8 cellular contexts compared by ENCODE assay signal in genomic region chr1:101236546-101237228, GRCh38. TPM values are rescaled to one million over a fixed set of nuclear protein-coding genes. Genes with fewer than 3 reads are reported as not detected.
DNase-seq lines count a peak whose midpoint lies in the region; ATAC-seq lines count a peak whose summit lies in the region.

Gene S1PR1, plus strand, starts transcription at chr1:101237019. Its CDS starts 1,966 bp downstream, at chr1:101238985.

- no peaks in the 10 kb centered on the region for H3K4me1 ChIP-seq in endocrine pancreas (ENCODE audit: control insufficient read depth, insufficient read depth, low read length)
- H3K4me1 ChIP-seq in mesodermal cell (ENCODE audit: control insufficient read depth, insufficient read depth, low read length, poor library complexity, severe bottlenecking): peaks cover 7% of the 10 kb centered on the region

- H3K9me3 ChIP-seq in endocrine pancreas (ENCODE audit: control insufficient read depth, low read length) (no peaks in the 10 kb centered on the region), mesodermal cell (ENCODE audit: control insufficient read depth, low read length) (no peaks in the 10 kb centered on the region)

- H3K4me3 Mint-ChIP-seq in activated CD8-positive, alpha-beta memory T cell treated with anti-CD3 and anti-CD28 coated beads, Interleukin-2, amount 10 ng/mL, durations not matched to agents 7 days and 5 days: peak within 1 kb of the TSS; percentile 88

- ATAC-seq in activated CD8-positive, alpha-beta memory T cell treated with anti-CD3 and anti-CD28 coated beads, Interleukin-2, amount 10 ng/mL, durations not matched to agents 7 days and 5 days: peak; percentile 40

- peak within 1 kb of the TSS; percentile 74 for H3K27ac ChIP-seq in mesodermal cell (ENCODE audit: low read depth, low read length, severe bottlenecking)

- no peak within 1 kb of the TSS for H3K9ac ChIP-seq in endocrine pancreas (ENCODE audit: control insufficient read depth, insufficient read depth, low read length)

- peak within 1 kb of the TSS; percentile 95 for H3K27ac Mint-ChIP-seq in activated CD8-positive, alpha-beta memory T cell treated with anti-CD3 and anti-CD28 coated beads, Interleukin-2, amount 10 ng/mL, durations not matched to agents 7 days and 5 days

- H3K4me3 ChIP-seq in endocrine pancreas (ENCODE audit: control insufficient read depth, insufficient read depth, low read length) (peak within 1 kb of the TSS; percentile 14), mesodermal cell (ENCODE audit: extremely low read depth, insufficient read depth, low read length, poor library complexity, severe bottlenecking) (peak within 1 kb of the TSS; percentile 63)

- peaks cover 4% of the 10 kb centered on the region for H3K27me3 ChIP-seq in endocrine pancreas (ENCODE audit: control insufficient read depth, insufficient read depth, low read length)

- DNase-seq in EL (peak; percentile 85), H4 (ENCODE audit: low spot score) (peak; percentile 11), NCI-H1105 (lab: John Stamatoyannopoulos, UW) (peak; percentile 10), OCI-M1 (lab: John Stamatoyannopoulos, UW) (no peak)
- peak; percentile 84 for DNase-seq in activated CD8-positive, alpha-beta memory T cell treated with anti-CD3 and anti-CD28 coated beads, Interleukin-2, amount 10 ng/mL, durations not matched to agents 7 days and 5 days
- peak; percentile 48 to 53 for DNase-seq in stimulated activated CD8-positive, alpha-beta memory T cell treated with anti-CD3 and anti-CD28 coated beads, Interleukin-2, amount 100 ng/mL, for 1 hour (ENCODE audit: low read depth in 2 of 2)

- peaks cover 61% of the 10 kb centered on the region for H3K4me1 Mint-ChIP-seq in activated CD8-positive, alpha-beta memory T cell treated with anti-CD3 and anti-CD28 coated beads, Interleukin-2, amount 10 ng/mL, durations not matched to agents 7 days and 5 days

- H3K27me3 Mint-ChIP-seq in activated CD8-positive, alpha-beta memory T cell treated with anti-CD3 and anti-CD28 coated beads, Interleukin-2, amount 10 ng/mL, durations not matched to agents 7 days and 5 days: no peaks in the 10 kb centered on the region

- 0% methylated on average over 21 to 26 of the region's 45 CpGs for WGBS in mesodermal cell (ENCODE audit: insufficient coverage in 2 of 2), 2 experiments

- peaks cover 47% of the 10 kb centered on the region for H3K36me3 Mint-ChIP-seq in activated CD8-positive, alpha-beta memory T cell treated with anti-CD3 and anti-CD28 coated beads, Interleukin-2, amount 10 ng/mL, durations not matched to agents 7 days and 5 days

- H3K36me3 ChIP-seq in endocrine pancreas (ENCODE audit: control insufficient read depth, insufficient read depth, low read length): no peaks in the 10 kb centered on the region
- peaks cover 11% of the 10 kb centered on the region for H3K36me3 ChIP-seq in mesodermal cell (ENCODE audit: control insufficient read depth, insufficient read depth, low read length)

- CTCF ChIA-PET in activated CD8-positive, alpha-beta memory T cell treated with anti-CD3 and anti-CD28 coated beads, Interleukin-2, amount 10 ng/mL, durations not matched to agents 7 days and 5 days (lab: Charles Lee): interaction anchor here (0.7 to 4.6 kb wide), 18 partner anchors 9 to 99 kb away, joined by 3 to 28 read pairs (median 4); no protein-coding TSS in a partner anchor

- H3K9me3 Mint-ChIP-seq in activated CD8-positive, alpha-beta memory T cell treated with anti-CD3 and anti-CD28 coated beads, Interleukin-2, amount 10 ng/mL, durations not matched to agents 7 days and 5 days (ENCODE audit: low read depth): peaks cover 2% of the 10 kb centered on the region

RNA-seq across cellular contexts. Expression of gene S1PR1, which starts in this region (rescaled TPM):
- 3.2 and 4.9 TPM in 2 replicates for total RNA-seq in H4 (2014; rRNA removed; shearing (Covaris generic))
- total RNA-seq in activated CD8-positive, alpha-beta memory T cell treated with anti-CD3 and anti-CD28 coated beads, Interleukin-2, amount 10 ng/mL, durations not matched to agents 7 days and 5 days: 10 to 100 TPM; 56.0 to 68.2 TPM
- 20.4 TPM for polyA plus RNA-seq in mesodermal cell (2013, experiment 1 of 2)
- polyA plus RNA-seq in mesodermal cell (2013, experiment 2 of 2): 16.0 TPM
